ENCODE assay signal across 22 cellular contexts in the genomic region with DNA sequence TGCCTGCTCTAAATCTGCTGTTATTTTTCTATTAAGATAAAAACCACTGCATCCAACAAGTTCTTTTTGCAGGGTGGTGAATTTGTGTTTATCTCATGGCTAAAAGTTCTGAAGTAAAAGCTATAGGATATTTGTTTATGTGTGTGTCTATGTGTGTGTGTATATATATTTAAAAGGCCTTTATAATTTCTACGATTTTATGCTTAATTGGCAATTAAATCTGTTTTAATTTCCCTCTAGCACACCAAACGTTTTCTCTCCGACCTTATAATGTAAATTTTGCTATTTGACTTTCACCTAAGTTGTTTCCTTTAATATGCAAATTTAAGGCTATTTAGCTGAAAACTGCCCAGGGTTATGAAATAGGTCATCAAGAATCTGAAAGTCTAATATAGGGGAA. TPM values are rescaled to one million over a fixed set of nuclear protein-coding genes. Genes with fewer than 3 reads are reported as not detected.
A peak's percentile ranks its signal among the peaks of the same experiment; 100 is the strongest.
DNase-seq lines count a peak whose midpoint lies in the region; ATAC-seq, FAIRE-seq and TF ChIP-seq lines count a peak whose summit lies in the region.
"Had no signal": no experiment of that assay in that cellular context is flagged by ENCODE, and none has a peak within 500 bp of the region (broad histone marks: within the 10 kb centered on the region; RNA-seq: fewer than 3 reads in every experiment).

No MANE protein-coding gene starts in this region.

- TF ChIP-seq RAD21 in GM12878 (IDR thresholded peaks at IDR 0.05; ENCODE audit: insufficient read depth, low read depth, low read length): no peak

- H3K9me2 ChIP-seq in OCI-LY7 (ENCODE audit: insufficient read depth, low read length): no peaks in the 10 kb centered on the region

- H3K4me2 ChIP-seq in OCI-LY7 (ENCODE audit: low read length): peak overlapping the region; percentile 95
- H3K4me2 ChIP-seq in GM12878 (ENCODE audit: control insufficient read depth, insufficient read depth): peak overlapping the region; percentile 56

- H3K9me3 ChIP-seq in OCI-LY7 (ENCODE audit: low read length) (peaks cover 11% of the 10 kb centered on the region; the same call in 1 of the 2 replicates), GM12878 (replicated peaks; ENCODE audit: control insufficient read depth, insufficient read depth, low read length) (no peaks in the 10 kb centered on the region)
- H3K9me3 ChIP-seq: gastrocnemius medialis, HAP-1, sigmoid colon, uterus had no signal

- peak overlapping the region; percentile 37 for H3K9ac ChIP-seq in GM12878 (ENCODE audit: control insufficient read depth, insufficient read depth, low read length)

- TF ChIP-seq CTCF in OCI-LY7 (conservative IDR thresholded peaks at IDR 0.05; ENCODE audit: low read length) (no peak), GM12878 (IDR thresholded peaks at IDR 0.05 in 2 of 3, conservative IDR thresholded peaks at IDR 0.05 in 1 of 3; ENCODE audit: control insufficient read depth in 2 of 3, extremely low read depth in 1 of 3, insufficient read depth in 1 of 3, low read depth in 3 of 3, low read length in 3 of 3) (no peak)

- H3K4me1 ChIP-seq in OCI-LY7 (ENCODE audit: insufficient read depth, low read length, poor library complexity, severe bottlenecking) (peaks cover 31% of the 10 kb centered on the region), GM12878 (ENCODE audit: control insufficient read depth, insufficient read depth, low read length) (peaks cover 18% of the 10 kb centered on the region)

- H3K4me3 ChIP-seq in OCI-LY7 (ENCODE audit: low read depth, low read length, poor library complexity, severe bottlenecking): peak overlapping the region; percentile 43
- no peak overlapping the region for H3K4me3 ChIP-seq in GM12878
- H3K4me3 ChIP-seq: cardiac muscle cell, gastrocnemius medialis, HAP-1, sigmoid colon, uterus had no signal

- no peaks in the 10 kb centered on the region for H3K36me3 Mint-ChIP-seq in activated naive CD4-positive, alpha-beta T cell treated with anti-CD3 and anti-CD28 coated beads, Interleukin-2, amount 50 U/mL, for 24 hours
- no peaks in the 10 kb centered on the region for H3K36me3 Mint-ChIP-seq in activated naive CD4-positive, alpha-beta T cell treated with anti-CD3 and anti-CD28 coated beads for 36 hours (ENCODE audit: low read depth)
- H3K36me3 Mint-ChIP-seq in stimulated activated effector memory CD8-positive, alpha-beta T cell treated with anti-CD3 and anti-CD28 coated beads, Interleukin-12 subunit alpha, Interleukin-12 subunit beta, amount 100 ng/mL, for 72 hours: peaks cover 18% of the 10 kb centered on the region

- no peak for ATAC-seq in GM12878
- ATAC-seq in stimulated activated effector memory CD8-positive, alpha-beta T cell treated with anti-CD3 and anti-CD28 coated beads, Interleukin-12 subunit alpha, Interleukin-12 subunit beta, amount 100 ng/mL, for 72 hours: no peak
- ATAC-seq: gastrocnemius medialis, left colon had no signal

- BruUV-seq in OCI-LY7 (replicated peaks; lab: Mats Ljungman, UMichigan) (no TSS peak), GM12878 (replicated peaks; lab: Mats Ljungman, UMichigan) (no TSS peak)

- no peak overlapping the region for H3K4me3 Mint-ChIP-seq in activated naive CD4-positive, alpha-beta T cell treated with anti-CD3 and anti-CD28 coated beads, Interleukin-2, amount 50 U/mL, for 24 hours
- no peak overlapping the region for H3K4me3 Mint-ChIP-seq in activated naive CD4-positive, alpha-beta T cell treated with anti-CD3 and anti-CD28 coated beads for 36 hours
- peak overlapping the region; percentile 88 for H3K4me3 Mint-ChIP-seq in stimulated activated effector memory CD8-positive, alpha-beta T cell treated with anti-CD3 and anti-CD28 coated beads, Interleukin-12 subunit alpha, Interleukin-12 subunit beta, amount 100 ng/mL, for 72 hours

- WGBS in GM12878 (ENCODE audit: insufficient coverage, insufficient replicate concordance, low lambda C conversion rate, missing lambda C conversion rate): 7% methylated on average over 3 of the region's 3 CpGs

- POLR2A ChIA-PET in OCI-LY7 (lab: Charles Lee): interaction anchor here (0.7 to 2.9 kb wide), 11 partner anchors 8 to 295 kb away, joined by 3 to 15 read pairs (median 4); a partner anchor contains a TSS
- POLR2A ChIA-PET in GM12878 (lab: Charles Lee): interaction anchor here (0.5 to 6.4 kb wide), 8 partner anchors 13 to 507 kb away, joined by 3 to 98 read pairs (median 4); a partner anchor contains a TSS

- SMC1A ChIA-PET in GM12878 (lab: Charles Lee; ENCODE audit: uncharacterized antibody, unreplicated experiment): interaction anchor here (0.7 to 7.3 kb wide), 11 partner anchors 8 to 293 kb away, joined by 3 to 88 read pairs (median 6); a partner anchor contains a TSS

- no peak for DNase-seq in activated naive CD4-positive, alpha-beta T cell treated with anti-CD3 and anti-CD28 coated beads for 36 hours
- no peak for DNase-seq in OCI-LY7 (ENCODE audit: low spot score)
- no peak for DNase-seq in GM12878 (ENCODE audit: low read depth, low spot score)
- DNase-seq in stimulated activated effector memory CD8-positive, alpha-beta T cell treated with anti-CD3 and anti-CD28 coated beads, Interleukin-12 subunit alpha, Interleukin-12 subunit beta, amount 100 ng/mL, for 72 hours (ENCODE audit: low spot score in 2 of 2): no peak
- no peak for DNase-seq in cortex of kidney (lab: John Stamatoyannopoulos, UW)
- DNase-seq in nucleus accumbens (lab: John Stamatoyannopoulos, UW): no peak
- no peak for DNase-seq in cerebellum (ENCODE audit: low spot score)
- DNase-seq: activated T-cell treated with anti-CD3 and anti-CD28 coated beads, Interleukin-2, amount 50 U/mL, for 1 hour; CD8-positive, alpha-beta memory T cell; DND-41; erythroblast; gastrocnemius medialis; KG1; left colon; NCI-H1092; NCI-H510A; SHP77 treated with DMSO at 0.1 percent for 48 hours; sigmoid colon; uterus had no signal

- TF ChIP-seq EP300 in GM12878 (IDR thresholded peaks at IDR 0.05; ENCODE audit: borderline replicate concordance in 1 of 2, control insufficient read depth in 1 of 2, low read depth in 2 of 2, low read length in 2 of 2): no peak

- H3K27ac Mint-ChIP-seq in activated naive CD4-positive, alpha-beta T cell treated with anti-CD3 and anti-CD28 coated beads, Interleukin-2, amount 50 U/mL, for 24 hours: peak overlapping the region; percentile 77
- no peak overlapping the region for H3K27ac Mint-ChIP-seq in activated naive CD4-positive, alpha-beta T cell treated with anti-CD3 and anti-CD28 coated beads for 36 hours
- peak overlapping the region; percentile 83 for H3K27ac Mint-ChIP-seq in stimulated activated effector memory CD8-positive, alpha-beta T cell treated with anti-CD3 and anti-CD28 coated beads, Interleukin-12 subunit alpha, Interleukin-12 subunit beta, amount 100 ng/mL, for 72 hours

- CTCF ChIA-PET in activated naive CD4-positive, alpha-beta T cell treated with anti-CD3 and anti-CD28 coated beads for 36 hours (lab: Charles Lee): interaction anchor here (0.6 to 2.3 kb wide), 4 partner anchors 33 to 335 kb away, joined by 3 to 9 read pairs (median 4); a partner anchor contains a TSS
- CTCF ChIA-PET in OCI-LY7 (lab: Charles Lee; ENCODE audit: unreplicated experiment) (no interaction called here), GM12878 (lab: Yijun Ruan, JAX) (interaction anchor here (1.0 to 10.7 kb wide), 9 partner anchors 14 to 295 kb away, joined by 3 to 153 read pairs (median 6); a partner anchor contains a TSS)

- peak overlapping the region; percentile 97 for H2AFZ ChIP-seq in OCI-LY7 (ENCODE audit: low read length)
- peak overlapping the region; percentile 31 for H2AFZ ChIP-seq in GM12878 (ENCODE audit: control insufficient read depth, low read depth, low read length)

- no peaks in the 10 kb centered on the region for H3K27me3 ChIP-seq in GM12878 (replicated peaks in 1 of 2; ENCODE audit: control insufficient read depth in 2 of 2, insufficient read depth in 2 of 2, low read length in 1 of 2)
- H3K27me3 ChIP-seq: cardiac muscle cell, gastrocnemius medialis, sigmoid colon, uterus had no signal

- no peaks in the 10 kb centered on the region for H3K27me3 Mint-ChIP-seq in activated naive CD4-positive, alpha-beta T cell treated with anti-CD3 and anti-CD28 coated beads, Interleukin-2, amount 50 U/mL, for 24 hours
- no peaks in the 10 kb centered on the region for H3K27me3 Mint-ChIP-seq in activated naive CD4-positive, alpha-beta T cell treated with anti-CD3 and anti-CD28 coated beads for 36 hours (ENCODE audit: low read depth)

- no peak for TF ChIP-seq POLR2A in GM12878 (IDR thresholded peaks at IDR 0.05; ENCODE audit: low read depth, low read length)

- H3K9me3 Mint-ChIP-seq in activated naive CD4-positive, alpha-beta T cell treated with anti-CD3 and anti-CD28 coated beads, Interleukin-2, amount 50 U/mL, for 24 hours: no peaks in the 10 kb centered on the region
- H3K9me3 Mint-ChIP-seq in activated naive CD4-positive, alpha-beta T cell treated with anti-CD3 and anti-CD28 coated beads for 36 hours: no peaks in the 10 kb centered on the region
- no peaks in the 10 kb centered on the region for H3K9me3 Mint-ChIP-seq in stimulated activated effector memory CD8-positive, alpha-beta T cell treated with anti-CD3 and anti-CD28 coated beads, Interleukin-12 subunit alpha, Interleukin-12 subunit beta, amount 100 ng/mL, for 72 hours
- H3K9me3 Mint-ChIP-seq: CD8-positive, alpha-beta memory T cell had no signal

- H3K36me3 ChIP-seq in OCI-LY7 (ENCODE audit: insufficient read depth, low read length): no peaks in the 10 kb centered on the region
- no peaks in the 10 kb centered on the region for H3K36me3 ChIP-seq in GM12878 (ENCODE audit: control insufficient read depth in 2 of 2, insufficient read depth in 2 of 2, low read length in 1 of 2)
- H3K36me3 ChIP-seq: cardiac muscle cell, gastrocnemius medialis, HAP-1, sigmoid colon, uterus had no signal

- H4K20me1 ChIP-seq in OCI-LY7 (ENCODE audit: insufficient read depth, low read length) (no peaks in the 10 kb centered on the region), GM12878 (ENCODE audit: control insufficient read depth, insufficient read depth) (no peaks in the 10 kb centered on the region)

- RAD21 ChIA-PET in GM12878 (lab: Charles Lee; ENCODE audit: unreplicated experiment): interaction anchor here (1.2 to 10.1 kb wide), 8 partner anchors 8 to 296 kb away, joined by 3 to 146 read pairs (median 7); a partner anchor contains a TSS

- in situ Hi-C loops in GM12878 (cut with MboI): no loop called here

- intact Hi-C loops in activated naive CD4-positive, alpha-beta T cell treated with anti-CD3 and anti-CD28 coated beads for 36 hours (cut with micrococcal nuclease): no loop called here
- intact Hi-C loops in OCI-LY7 (cut with micrococcal nuclease; ENCODE audit: unreplicated experiment): no loop called here
- intact Hi-C loops in GM12878 (cut with micrococcal nuclease; ENCODE audit: unreplicated experiment): no loop called here

- peak overlapping the region; percentile 79 for H3K27ac ChIP-seq in OCI-LY7 (ENCODE audit: low read depth, low read length, poor library complexity, severe bottlenecking)
- H3K27ac ChIP-seq in GM12878 (ENCODE audit: control insufficient read depth, insufficient read depth): peak overlapping the region; percentile 59
- H3K27ac ChIP-seq: cardiac muscle cell, gastrocnemius medialis, sigmoid colon, uterus had no signal

- peaks cover 37% of the 10 kb centered on the region for H3K4me1 Mint-ChIP-seq in activated naive CD4-positive, alpha-beta T cell treated with anti-CD3 and anti-CD28 coated beads, Interleukin-2, amount 50 U/mL, for 24 hours
- H3K4me1 Mint-ChIP-seq in activated naive CD4-positive, alpha-beta T cell treated with anti-CD3 and anti-CD28 coated beads for 36 hours (ENCODE audit: low read depth): peaks cover 33% of the 10 kb centered on the region
- H3K4me1 Mint-ChIP-seq in stimulated activated effector memory CD8-positive, alpha-beta T cell treated with anti-CD3 and anti-CD28 coated beads, Interleukin-12 subunit alpha, Interleukin-12 subunit beta, amount 100 ng/mL, for 72 hours: peaks cover 37% of the 10 kb centered on the region

- H3K79me2 ChIP-seq in OCI-LY7 (ENCODE audit: insufficient read depth, low read depth, low read length) (no peaks in the 10 kb centered on the region; the same call in 1 of the 2 replicates), GM12878 (ENCODE audit: control insufficient read depth, insufficient read depth, low read length) (peaks cover 7% of the 10 kb centered on the region)

- FAIRE-seq in GM12878 (lab: Jason Lieb, UNC): no peak

RNA-seq across cellular contexts. Expression of a gene that starts 19.8 kb away (rescaled TPM):
- 10 to 100 TPM; 10.7 to 11.1 TPM for total RNA-seq in activated naive CD4-positive, alpha-beta T cell treated with anti-CD3 and anti-CD28 coated beads for 36 hours
- 25.2 and 27.1 TPM in 2 replicates for total RNA-seq in OCI-LY7 (2014; rRNA removed; shearing (Covaris generic))
- total RNA-seq in OCI-LY7 (2022): 21.9 and 25.8 TPM in 2 replicates
- 10.5 and 11.8 TPM in 2 replicates for total RNA-seq in GM12878 (2013; cell fraction: nucleolus; rRNA removed)
- total RNA-seq in GM12878 (2014; rRNA removed): 61.0 and 75.5 TPM in 2 replicates
- total RNA-seq in GM12878 (2014; rRNA removed; fragmentation: Illumina TruSeq; extraction: Trizol): 11.5 and 14.4 TPM in 2 replicates
- total RNA-seq in GM12878 (2021): 54.6 and 60.2 TPM in 2 replicates
- polyA plus RNA-seq in GM12878 (2011; ENCODE audit: low read depth): 4.0 TPM
- 0.89 and 3.4 TPM in 2 replicates for polyA plus RNA-seq in GM12878 (2011; rRNA removed)
- polyA plus RNA-seq in GM12878 (2011; cell fraction: cytosol; rRNA removed): 4.1 and 9.4 TPM in 2 replicates
- 10.7 and 15.0 TPM in 2 replicates for polyA plus RNA-seq in GM12878 (2011; cell fraction: nucleus; rRNA removed)
- polyA plus RNA-seq in GM12878 (2012): 10.4 and 12.2 TPM in 2 replicates
- polyA plus RNA-seq in GM12878 (2014; fragmentation: Illumina TruSeq; extraction: Trizol): 3.4 and 9.1 TPM in 2 replicates
- 1 to 10 TPM; 1.3 to 3.6 TPM for polyA plus RNA-seq in GM12878 (2014; fragmentation: Nextera tagmentation; extraction: Ambion mirVana)
- polyA plus RNA-seq in GM12878 (2014; rRNA removed): 49.2 and 60.4 TPM in 2 replicates
- polyA plus RNA-seq in GM12878 (2016; fragmentation: Nextera tagmentation; extraction: Ambion mirVana): 10 to 100 TPM; 55.0 to 57.9 TPM
- polyA minus RNA-seq in GM12878 (2011; rRNA and poly(A)+ RNA removed): 2.0 and 4.4 TPM in 2 replicates
- 4.5 and 5.7 TPM in 2 replicates for polyA minus RNA-seq in GM12878 (2011; cell fraction: cytosol; rRNA and poly(A)+ RNA removed)
- 6.6 and 13.0 TPM in 2 replicates for polyA minus RNA-seq in GM12878 (2011; cell fraction: nucleus; rRNA and poly(A)+ RNA removed)
- 1.3 TPM for total RNA-seq in cerebellum

RNA-seq across cellular contexts. Expression of a gene that starts 33.1 kb away (rescaled TPM):
- 10 to 100 TPM; 23.0 to 23.8 TPM for total RNA-seq in activated naive CD4-positive, alpha-beta T cell treated with anti-CD3 and anti-CD28 coated beads for 36 hours
- 23.7 and 30.2 TPM in 2 replicates for total RNA-seq in OCI-LY7 (2014; rRNA removed; shearing (Covaris generic))
- total RNA-seq in OCI-LY7 (2022) (22.1 and 24.4 TPM in 2 replicates), GM12878 (2014; rRNA removed) (33.0 TPM in 2 replicates), GM12878 (2014; rRNA removed; fragmentation: Illumina TruSeq; extraction: Trizol) (21.2 and 22.7 TPM in 2 replicates), GM12878 (2021) (22.3 and 23.2 TPM in 2 replicates), cerebellum (8.5 TPM)
- total RNA-seq in GM12878 (2013; cell fraction: nucleolus; rRNA removed): 10.9 and 15.9 TPM in 2 replicates
- 10.5 TPM for polyA plus RNA-seq in GM12878 (2011; ENCODE audit: low read depth)
- polyA plus RNA-seq in GM12878 (2011; rRNA removed) (13.1 and 24.3 TPM in 2 replicates), GM12878 (2014; fragmentation: Illumina TruSeq; extraction: Trizol) (34.4 and 36.6 TPM in 2 replicates), GM12878 (2014; fragmentation: Nextera tagmentation; extraction: Ambion mirVana) (10 to 100 TPM; 33.5 to 38.0 TPM), GM12878 (2014; rRNA removed) (30.5 and 34.9 TPM in 2 replicates), GM12878 (2016; fragmentation: Nextera tagmentation; extraction: Ambion mirVana) (10 to 100 TPM; 34.6 TPM)
- 32.7 and 40.1 TPM in 2 replicates for polyA plus RNA-seq in GM12878 (2011; cell fraction: cytosol; rRNA removed)
- 42.8 and 43.2 TPM in 2 replicates for polyA plus RNA-seq in GM12878 (2011; cell fraction: nucleus; rRNA removed)
- 10.9 and 14.8 TPM in 2 replicates for polyA plus RNA-seq in GM12878 (2012)
- 33.0 and 34.6 TPM in 2 replicates for polyA minus RNA-seq in GM12878 (2011; rRNA and poly(A)+ RNA removed)
- polyA minus RNA-seq in GM12878 (2011; cell fraction: cytosol; rRNA and poly(A)+ RNA removed): 12.3 and 15.8 TPM in 2 replicates
- 24.3 and 39.1 TPM in 2 replicates for polyA minus RNA-seq in GM12878 (2011; cell fraction: nucleus; rRNA and poly(A)+ RNA removed)

RNA-seq across cellular contexts. Expression of a gene that starts 33.3 kb away (rescaled TPM):
- total RNA-seq in activated naive CD4-positive, alpha-beta T cell treated with anti-CD3 and anti-CD28 coated beads for 36 hours: 10 to 100 TPM; 42.0 to 45.0 TPM
- 46.6 and 52.6 TPM in 2 replicates for total RNA-seq in OCI-LY7 (2014; rRNA removed; shearing (Covaris generic))
- total RNA-seq in OCI-LY7 (2022) (69.7 and 70.1 TPM in 2 replicates), GM12878 (2014; rRNA removed) (34.3 and 34.6 TPM in 2 replicates), GM12878 (2014; rRNA removed; fragmentation: Illumina TruSeq; extraction: Trizol) (17.5 and 20.0 TPM in 2 replicates), GM12878 (2021) (37.7 and 38.0 TPM in 2 replicates), cerebellum (18.4 TPM)
- 41.4 and 50.2 TPM in 2 replicates for total RNA-seq in GM12878 (2013; cell fraction: nucleolus; rRNA removed)
- polyA plus RNA-seq in GM12878 (2011; ENCODE audit: low read depth): 18.8 TPM
- polyA plus RNA-seq in GM12878 (2011; rRNA removed) (17.5 and 25.7 TPM in 2 replicates), GM12878 (2014; fragmentation: Illumina TruSeq; extraction: Trizol) (16.4 and 23.1 TPM in 2 replicates), GM12878 (2014; fragmentation: Nextera tagmentation; extraction: Ambion mirVana) (10 to 100 TPM in 1 of 2 experiments, 1 to 10 TPM in 1; 2.5 to 10.5 TPM), GM12878 (2014; rRNA removed) (41.5 and 42.7 TPM in 2 replicates), GM12878 (2016; fragmentation: Nextera tagmentation; extraction: Ambion mirVana) (10 to 100 TPM; 38.1 to 42.0 TPM)
- polyA plus RNA-seq in GM12878 (2011; cell fraction: cytosol; rRNA removed): 25.0 and 40.1 TPM in 2 replicates
- polyA plus RNA-seq in GM12878 (2011; cell fraction: nucleus; rRNA removed): 148 and 169 TPM in 2 replicates
- 15.6 and 18.0 TPM in 2 replicates for polyA plus RNA-seq in GM12878 (2012)
- polyA minus RNA-seq in GM12878 (2011; rRNA and poly(A)+ RNA removed): 17.8 and 22.5 TPM in 2 replicates
- polyA minus RNA-seq in GM12878 (2011; cell fraction: cytosol; rRNA and poly(A)+ RNA removed): 4.5 and 10.2 TPM in 2 replicates
- 14.3 and 29.4 TPM in 2 replicates for polyA minus RNA-seq in GM12878 (2011; cell fraction: nucleus; rRNA and poly(A)+ RNA removed)
